ENCODE assay signal across 8 cellular contexts in the genomic region with DNA sequence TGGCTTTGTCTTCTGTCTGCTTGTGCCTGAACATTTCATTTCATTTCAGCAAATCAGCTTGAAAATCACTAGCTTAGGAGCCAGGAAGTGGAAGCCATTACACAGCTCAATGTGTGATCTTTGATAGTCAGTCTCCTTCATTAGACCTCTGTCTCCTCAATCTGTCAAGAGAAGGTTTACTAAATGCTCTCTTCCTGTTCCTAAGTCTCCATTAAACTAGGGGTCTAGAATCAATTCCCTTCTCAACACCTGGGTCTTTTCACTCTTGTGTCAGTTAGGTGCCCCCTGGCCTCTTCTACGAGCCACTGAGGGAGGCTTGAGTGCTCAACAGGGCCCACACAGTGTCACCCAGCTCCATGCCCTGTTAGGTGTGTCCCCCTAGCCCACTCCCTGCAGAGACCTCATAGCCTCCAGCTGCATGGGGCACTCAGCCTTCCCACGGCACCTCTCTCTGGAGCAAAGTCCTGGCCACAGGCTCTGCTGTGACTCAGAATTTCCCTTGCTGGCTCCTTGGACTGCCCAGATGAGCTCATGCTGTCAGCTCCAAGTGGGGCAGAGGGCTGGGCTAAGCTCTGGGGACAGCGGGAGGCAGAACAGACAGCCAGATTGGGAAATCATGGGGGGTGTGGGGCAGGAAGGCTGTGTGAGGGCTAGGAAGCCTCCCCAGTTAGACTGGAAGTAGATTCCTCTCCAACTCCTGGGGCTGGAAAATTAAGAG.
DNase-seq lines count a peak whose midpoint lies in the region; ATAC-seq and TF ChIP-seq lines count a peak whose summit lies in the region.

No MANE protein-coding gene starts in this region.

- TF ChIP-seq CTCF in fibroblast of the aortic adventitia (IDR thresholded peaks at IDR 0.05; ENCODE audit: insufficient read depth, low read length) (no peak), omental fat pad (IDR thresholded peaks at IDR 0.05) (no peak)

- DNase-seq in H7 (peak; percentile 32), SKM-1 (lab: John Stamatoyannopoulos, UW; ENCODE audit: unreplicated experiment) (peak; percentile 87), fibroblast of the aortic adventitia (ENCODE audit: low read depth) (peak; percentile 99), omental fat pad (ENCODE audit: low spot score) (peak; percentile 87), NCI-H1105 treated with DMSO at 0.1 percent for 48 hours (lab: John Stamatoyannopoulos, UW) (no peak)
- DNase-seq in activated CD8-positive, alpha-beta memory T cell treated with anti-CD3 and anti-CD28 coated beads, Interleukin-2, amount 50 U/mL, for 4 hours: no peak

- no peak overlapping the region for H3K4me3 ChIP-seq in H7 (ENCODE audit: insufficient read depth, low read depth, low read length)
- no peak overlapping the region for H3K4me3 ChIP-seq in fibroblast of the aortic adventitia (ENCODE audit: low read depth, low read length)

- no peaks in the 10 kb centered on the region for H3K36me3 ChIP-seq in H7 (replicated peaks; ENCODE audit: control insufficient read depth, insufficient read depth, low read length)

- peak; percentile 77 for ATAC-seq in omental fat pad (ENCODE audit: low FRiP score)
- no peak for ATAC-seq in GM18511 (IDR thresholded peaks at IDR 0.05; ENCODE audit: unreplicated experiment)
- no peak for ATAC-seq in HG02840 (IDR thresholded peaks at IDR 0.05; ENCODE audit: low FRiP score, unreplicated experiment)

- H3K27me3 ChIP-seq in H7 (ENCODE audit: control insufficient read depth, insufficient read depth, low read length): no peaks in the 10 kb centered on the region

Comparison
In these comparisons a context has a peak if more than half of its experiments do, and no peak if none do; other contexts are left out.
1. DNase-seq: peak in H7 (single experiment), SKM-1 (single experiment), fibroblast of the aortic adventitia (single experiment) and omental fat pad (single experiment); none in NCI-H1105 treated with DMSO at 0.1 percent for 48 hours (single experiment) and activated CD8-positive, alpha-beta memory T cell treated with anti-CD3 and anti-CD28 coated beads, Interleukin-2, amount 50 U/mL, for 4 hours (single experiment).